In the genomic region with DNA sequence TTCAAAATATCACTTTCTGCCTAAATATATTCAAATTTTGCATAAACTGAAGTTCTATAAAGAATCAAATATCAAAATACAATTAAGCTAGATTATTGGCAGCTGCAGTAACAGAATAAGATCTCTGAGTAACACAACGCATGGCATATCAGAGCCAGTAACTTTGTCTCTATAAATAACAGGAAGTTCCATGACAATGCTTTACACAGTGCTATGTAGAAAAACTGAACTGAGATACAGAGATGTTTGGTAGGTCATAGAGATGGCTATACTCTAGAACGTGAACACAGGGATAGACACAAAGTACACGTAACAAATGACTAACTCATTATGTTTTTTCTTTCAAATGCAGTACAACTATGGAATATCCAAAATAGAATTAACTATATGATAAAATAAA, we compare ENCODE assay signal across 9 cellular contexts. TPM values are rescaled to one million over a fixed set of nuclear protein-coding genes. Genes with fewer than 3 reads are reported as not detected.
DNase-seq lines count a peak whose midpoint lies in the region; ATAC-seq and TF ChIP-seq lines count a peak whose summit lies in the region.
"Had no signal": no experiment of that assay in that cellular context is flagged by ENCODE, and none has a peak within 500 bp of the region (broad histone marks: within the 10 kb centered on the region; RNA-seq: fewer than 3 reads in every experiment).

No MANE protein-coding gene starts in this region.

- CTCF ChIA-PET in MCF 10A (lab: Yijun Ruan, JAX), result interaction anchor here (0.6 to 1.6 kb wide), 5 partner anchors 15 to 1670 kb away, joined by 3 to 9 read pairs (median 4); a partner anchor contains a TSS

- DNase-seq in MCF 10A (ENCODE audit: unreplicated experiment), result no peak
- DNase-seq in breast epithelium (ENCODE audit: low spot score in 2 of 2), result no peak
- no peak for DNase-seq in endothelial cell (ENCODE audit: low spot score)
- DNase-seq in upper lobe of right lung, result no peak
- no peak for DNase-seq in dorsolateral prefrontal cortex
- DNase-seq in NCI-H446 (lab: John Stamatoyannopoulos, UW), result no peak
- DNase-seq: NCI-H1694 had no signal

- H3K27me3 ChIP-seq in breast epithelium (no peaks in the 10 kb centered on the region), upper lobe of right lung (no peaks in the 10 kb centered on the region), dorsolateral prefrontal cortex (no peaks in the 10 kb centered on the region)

- H3K4me3 Mint-ChIP-seq in MCF 10A (ENCODE audit: unreplicated experiment) (no peak overlapping the region), endothelial cell (ENCODE audit: unreplicated experiment) (peak overlapping the region; percentile 17)

- TF ChIP-seq CTCF in MCF 10A (IDR thresholded peaks at IDR 0.05; ENCODE audit: unreplicated experiment) (no peak), breast epithelium (IDR thresholded peaks at IDR 0.05) (no peak), endothelial cell (IDR thresholded peaks at IDR 0.05; ENCODE audit: unreplicated experiment) (no peak), upper lobe of right lung (IDR thresholded peaks at IDR 0.05) (no peak), dorsolateral prefrontal cortex (IDR thresholded peaks at IDR 0.05 in 54 of 56, conservative IDR thresholded peaks at IDR 0.05 in 2 of 56; ENCODE audit: low read depth in 1 of 56, partially characterized antibody in 56 of 56) (no peak)

- no peaks in the 10 kb centered on the region for H3K27me3 Mint-ChIP-seq in MCF 10A (ENCODE audit: insufficient read depth, unreplicated experiment)
- no peaks in the 10 kb centered on the region for H3K27me3 Mint-ChIP-seq in endothelial cell (ENCODE audit: unreplicated experiment)

- H3K36me3 ChIP-seq in breast epithelium, result no peaks in the 10 kb centered on the region
- peaks cover 57% of the 10 kb centered on the region for H3K36me3 ChIP-seq in upper lobe of right lung

- peaks cover 46% of the 10 kb centered on the region for H3K4me1 Mint-ChIP-seq in MCF 10A (ENCODE audit: insufficient read depth, unreplicated experiment)
- peaks cover 27% of the 10 kb centered on the region for H3K4me1 Mint-ChIP-seq in endothelial cell (ENCODE audit: unreplicated experiment)

- ATAC-seq in HG03469 (IDR thresholded peaks at IDR 0.05; ENCODE audit: unreplicated experiment) (peak; percentile 80), upper lobe of right lung (peak; percentile 63), HG02852 (IDR thresholded peaks at IDR 0.05; ENCODE audit: unreplicated experiment) (no peak)

- intact Hi-C loops in MCF 10A (cut with micrococcal nuclease) (no loop called here), breast epithelium (cut with DNase I; ENCODE audit: low total_unique reads) (no loop called here), upper lobe of right lung (cut with DNase I) (no loop called here), dorsolateral prefrontal cortex (cut with DNase I) (no loop called here)

- H3K4me3 ChIP-seq in breast epithelium, result no peak overlapping the region
- H3K4me3 ChIP-seq in upper lobe of right lung, result no peak overlapping the region
- H3K4me3 ChIP-seq in dorsolateral prefrontal cortex, result no peak overlapping the region

- no TSS peak for BruUV-seq in MCF 10A (replicated peaks; lab: Mats Ljungman, UMichigan)

- H3K9me3 ChIP-seq in breast epithelium (no peaks in the 10 kb centered on the region), upper lobe of right lung (no peaks in the 10 kb centered on the region)

- POLR2A ChIA-PET in MCF 10A (lab: Yijun Ruan, JAX), result interaction anchor here (0.6 to 5.2 kb wide), 6 partner anchors 11 to 96 kb away, joined by 4 to 44 read pairs (median 6); a partner anchor contains a TSS

- H3K36me3 Mint-ChIP-seq in MCF 10A (ENCODE audit: insufficient read depth, unreplicated experiment) (peaks cover 96% of the 10 kb centered on the region), endothelial cell (ENCODE audit: low read depth, unreplicated experiment) (peaks cover 15% of the 10 kb centered on the region)

- H3K4me1 ChIP-seq in breast epithelium, result peaks cover 0 to 5% of the 10 kb centered on the region in 2 donors
- peaks cover 47% of the 10 kb centered on the region for H3K4me1 ChIP-seq in upper lobe of right lung

- peak overlapping the region; percentile 88 for H3K27ac Mint-ChIP-seq in MCF 10A (ENCODE audit: low read depth, unreplicated experiment)
- H3K27ac Mint-ChIP-seq in endothelial cell (ENCODE audit: unreplicated experiment), result peak overlapping the region; percentile 75

- no peak overlapping the region for H3K27ac ChIP-seq in breast epithelium
- H3K27ac ChIP-seq in upper lobe of right lung, result no peak overlapping the region
- H3K27ac ChIP-seq in dorsolateral prefrontal cortex, result peak overlapping the region in 5 of 59 donors; percentile 3 to 35 (median 30)

- TF ChIP-seq POLR2A in breast epithelium (IDR thresholded peaks at IDR 0.05), result no peak

- H3K9me3 Mint-ChIP-seq in MCF 10A (ENCODE audit: unreplicated experiment) (no peaks in the 10 kb centered on the region), endothelial cell (ENCODE audit: unreplicated experiment) (no peaks in the 10 kb centered on the region)

RNA-seq across cellular contexts. Expression of a gene that starts 18.2 kb away (rescaled TPM):
- total RNA-seq in MCF 10A (2022) (505 and 547 TPM in 2 replicates), breast epithelium (100 to 1,000 TPM; 374 to 405 (median 392) TPM), endothelial cell (ENCODE audit: unreplicated experiment) (370 TPM), upper lobe of right lung (279 TPM), dorsolateral prefrontal cortex (100 to 1,000 TPM; 177 to 322 (median 252) TPM)

RNA-seq across cellular contexts. Expression of a gene that starts 48.4 kb away (rescaled TPM):
- total RNA-seq in MCF 10A (2022) (11.2 and 13.2 TPM in 2 replicates), breast epithelium (10 to 100 TPM; 47.8 to 56.2 (median 49.8) TPM), endothelial cell (ENCODE audit: unreplicated experiment) (9.4 TPM), upper lobe of right lung (56.0 TPM), dorsolateral prefrontal cortex (10 to 100 TPM; 18.6 to 39.4 (median 27.7) TPM)

RNA-seq across cellular contexts. Expression of a gene that starts 59.6 kb away (rescaled TPM):
- total RNA-seq in MCF 10A (2022), result 35.5 and 35.8 TPM in 2 replicates
- 10 to 100 TPM in 2 of 3 donors, 1 to 10 TPM in 1; 9.0 to 23.9 (median 17.4) TPM for total RNA-seq in breast epithelium
- total RNA-seq in endothelial cell (ENCODE audit: unreplicated experiment), result 27.2 TPM
- 24.7 TPM for total RNA-seq in upper lobe of right lung
- total RNA-seq in dorsolateral prefrontal cortex, result 10 to 100 TPM; 18.8 to 47.4 (median 33.4) TPM
